In genomic region chr16:27723711-27724490, GRCh38 we compare ENCODE assay signal across 10 cellular contexts.
DNase-seq lines count a peak whose midpoint lies in the region; ATAC-seq, FAIRE-seq and TF ChIP-seq lines count a peak whose summit lies in the region.
"Had no signal": no experiment of that assay in that cellular context is flagged by ENCODE, and none has a peak within 500 bp of the region (broad histone marks: within the 10 kb centered on the region; RNA-seq: fewer than 3 reads in every experiment).

No MANE protein-coding gene starts in this region.

- H3K14ac ChIP-seq in H1 (ENCODE audit: insufficient read length): no peak overlapping the region

- H3K4ac ChIP-seq in H1 (replicated peaks; ENCODE audit: insufficient read length, low read depth, low read length): no peak overlapping the region

- no peaks in the 10 kb centered on the region for H3K4me1 ChIP-seq in HEK293 (ENCODE audit: control insufficient read depth, insufficient read depth, low read length)
- peaks cover 0 to 7% (median 3%) of the 10 kb centered on the region in 4 experiments; a peak in 5 of 7 replicates for H3K4me1 ChIP-seq in H1 (replicated peaks in 1 of 4; ENCODE audit: control insufficient read depth in 3 of 4, insufficient read depth in 4 of 4, low read length in 3 of 4)
- H3K4me1 ChIP-seq in rectal smooth muscle tissue (ENCODE audit: control insufficient read depth, insufficient read depth, low read length): peaks cover 6% of the 10 kb centered on the region

- H3K36me3 ChIP-seq in HEK293 (ENCODE audit: control insufficient read depth in 2 of 2, insufficient read depth in 1 of 2, low read length in 2 of 2) (peaks cover 0 to 19% of the 10 kb centered on the region in 2 experiments; a peak in 2 of 3 replicates), H1 (ENCODE audit: control insufficient read depth in 2 of 4, insufficient read depth in 4 of 4, low read length in 3 of 4) (no peaks in the 10 kb centered on the region; a peak in 3 of 8 replicates), rectal smooth muscle tissue (ENCODE audit: control insufficient read depth, insufficient read depth, low read length) (peaks cover 4% of the 10 kb centered on the region)

- H3K56ac ChIP-seq in H1 (replicated peaks; ENCODE audit: insufficient read length, low read depth, low read length): peak overlapping the region; percentile 54

- TF ChIP-seq CTCF in HEK293 (tag by site-specific recombination; IDR thresholded peaks at IDR 0.05): no peak
- TF ChIP-seq CTCF in H1 (IDR thresholded peaks at IDR 0.05; ENCODE audit: control extremely low read depth in 1 of 3, insufficient read depth in 1 of 3, low read depth in 1 of 3, low read length in 3 of 3): no peak

- ATAC-seq in GM18867 (IDR thresholded peaks at IDR 0.05; ENCODE audit: unreplicated experiment): no peak
- no peak for ATAC-seq in GM19463 (IDR thresholded peaks at IDR 0.05; ENCODE audit: unreplicated experiment)
- ATAC-seq: WTC11 had no signal

- no peak overlapping the region for H3K23ac ChIP-seq in H1 (ENCODE audit: insufficient read length)

- 91% methylated on average over 15 of the region's 15 CpGs; no CpG with 5 or more reads in 1 of the 2 experiments for WGBS in H1 (ENCODE audit: extremely low coverage in 1 of 2, insufficient coverage in 1 of 2, insufficient read length in 1 of 2, insufficient replicate concordance in 2 of 2, low coverage in 1 of 2, low lambda C conversion rate in 2 of 2, missing lambda C conversion rate in 1 of 2), 2 experiments

- H4K5ac ChIP-seq in H1 (ENCODE audit: insufficient read length, low read depth, low read length): no peak overlapping the region

- H3K79me2 ChIP-seq in H1 (ENCODE audit: control insufficient read depth in 1 of 2, insufficient read depth in 2 of 2, low read length in 2 of 2): no peaks in the 10 kb centered on the region

- no peaks in the 10 kb centered on the region for H3K9me3 ChIP-seq in HEK293 (ENCODE audit: control insufficient read depth, insufficient read depth, low read depth, low read length)
- H3K9me3 ChIP-seq in H1 (ENCODE audit: insufficient read depth in 2 of 2, low read depth in 1 of 2, low read length in 1 of 2): no peaks in the 10 kb centered on the region

- DNase-seq in NCI-H510A treated with DMSO at 0.1 percent for 48 hours (lab: John Stamatoyannopoulos, UW): peak; percentile 24
- DNase-seq in H1 (ENCODE audit: low read depth in 1 of 2, low spot score in 2 of 2): no peak
- no peak for DNase-seq in activated gamma-delta T cell (lab: John Stamatoyannopoulos, UW)
- no peak for DNase-seq in NCI-H146 treated with DMSO at 0.1 percent for 48 hours (lab: John Stamatoyannopoulos, UW; ENCODE audit: unreplicated experiment)
- DNase-seq: NCI-H2107 had no signal

- H4K91ac ChIP-seq in H1 (replicated peaks; ENCODE audit: insufficient read length, low read length): no peak overlapping the region

- no peak overlapping the region for H2AK5ac ChIP-seq in H1 (ENCODE audit: low read depth, low read length)

- no peaks in the 10 kb centered on the region; the same call in 1 of the 2 replicates for H3K23me2 ChIP-seq in H1 (ENCODE audit: low read depth, low read length)

- TF ChIP-seq RAD21 in H1 (IDR thresholded peaks at IDR 0.05 in 1 of 2, conservative IDR thresholded peaks at IDR 0.05 in 1 of 2; ENCODE audit: low read depth in 2 of 2, low read length in 2 of 2): no peak

- FAIRE-seq in H1 (lab: Jason Lieb, UNC): no peak

- no peak overlapping the region for H2BK20ac ChIP-seq in H1 (ENCODE audit: low read length)

- H3K27ac ChIP-seq in HEK293 (ENCODE audit: extremely low read depth, low read depth, low read length) (no peak overlapping the region), H1 (ENCODE audit: low read depth, low read length) (no peak overlapping the region), rectal smooth muscle tissue (ENCODE audit: low read depth, low read length) (peak overlapping the region; percentile 46)

- POLR2A ChIA-PET in HEK293 (lab: Yijun Ruan, JAX) (no interaction called here), H1 (lab: Charles Lee; ENCODE audit: partially characterized antibody) (no interaction called here)

- no peak overlapping the region for H3K4me2 ChIP-seq in H1 (ENCODE audit: insufficient read depth in 1 of 2, low read depth in 2 of 2, low read length in 2 of 2)

- CTCF ChIA-PET in HEK293 (lab: Yijun Ruan, JAX): no interaction called here
- CTCF ChIA-PET in H1 (lab: Charles Lee; ENCODE audit: partially characterized antibody): interaction anchor here (0.7 to 2.1 kb wide), 4 partner anchors 10 to 144 kb away, joined by 3 to 7 read pairs (median 4); no protein-coding TSS in a partner anchor

- TF ChIP-seq POLR2A in H1 (IDR thresholded peaks at IDR 0.05; ENCODE audit: control extremely low read depth in 1 of 2, low read depth in 2 of 2, low read length in 2 of 2): no peak

- H3K4me3 ChIP-seq in HEK293 (ENCODE audit: low read depth, low read length): no peak overlapping the region
- no peak overlapping the region for H3K4me3 ChIP-seq in H1 (ENCODE audit: extremely low read depth in 1 of 4, insufficient read depth in 2 of 4, low read depth in 3 of 4, low read length in 4 of 4)
- no peak overlapping the region for H3K4me3 ChIP-seq in rectal smooth muscle tissue (ENCODE audit: low read length)

- no peak overlapping the region for H4K8ac ChIP-seq in H1 (ENCODE audit: extremely low read depth, insufficient read depth, low read length)

- TF ChIP-seq EP300 in H1 (IDR thresholded peaks at IDR 0.05; ENCODE audit: borderline replicate concordance in 1 of 2, low read depth in 2 of 2, low read length in 2 of 2): no peak

- no peak overlapping the region for H2BK120ac ChIP-seq in H1 (replicated peaks; ENCODE audit: low read depth, low read length)

- H4K20me1 ChIP-seq in H1 (replicated peaks in 1 of 2; ENCODE audit: control insufficient read depth in 1 of 2, insufficient read depth in 2 of 2, low read length in 2 of 2): peaks cover 0 to 3% of the 10 kb centered on the region in 2 experiments

- no peak overlapping the region; the same call in 1 of the 2 replicates for H3K18ac ChIP-seq in H1 (ENCODE audit: extremely low read depth, low read length)

- no peaks in the 10 kb centered on the region for H3K27me3 ChIP-seq in H1 (replicated peaks in 1 of 4; ENCODE audit: control insufficient read depth in 3 of 4, extremely low read depth in 1 of 4, insufficient read depth in 3 of 4, low read length in 3 of 4)
- H3K27me3 ChIP-seq in rectal smooth muscle tissue (ENCODE audit: control insufficient read depth, insufficient read depth, low read length): no peaks in the 10 kb centered on the region

- no peak overlapping the region for H2AFZ ChIP-seq in H1 (ENCODE audit: low read length)

- no peaks in the 10 kb centered on the region; the same call in 1 of the 2 replicates for H3K79me1 ChIP-seq in H1 (ENCODE audit: low read depth, low read length)

- H2BK5ac ChIP-seq in H1 (ENCODE audit: low read depth, low read length): 0 out of 2 replicates have a peak overlapping the region, but pooled peaks have one; percentile 39

- no peak overlapping the region for H2BK15ac ChIP-seq in H1 (ENCODE audit: low read length)

- no peak overlapping the region for H3K9ac ChIP-seq in H1 (replicated peaks in 1 of 4; ENCODE audit: extremely low read depth in 1 of 4, low read depth in 3 of 4, low read length in 3 of 4)
- H3K9ac ChIP-seq in rectal smooth muscle tissue (ENCODE audit: low read length): no peak overlapping the region

- 0 out of 2 replicates have a peak overlapping the region, but pooled peaks have one; percentile 50 for H2BK12ac ChIP-seq in H1 (ENCODE audit: low read depth, low read length)

TF ChIP-seq in HEK293, 187 proteins besides CTCF, POLR2A, EP300 and RAD21 (continues in another document):
- TF ChIP-seq ZNF280D (tag by site-specific recombination; IDR thresholded peaks at IDR 0.05): no peak

TF ChIP-seq in H1, 55 proteins besides CTCF, POLR2A, EP300 and RAD21:
- TF ChIP-seq CEBPB (IDR thresholded peaks at IDR 0.05; ENCODE audit: low read depth, low read length): no peak
- no peak for TF ChIP-seq SP4 (IDR thresholded peaks at IDR 0.05; ENCODE audit: low read length)
- TF ChIP-seq POU5F1 (IDR thresholded peaks at IDR 0.05; ENCODE audit: low read depth, low read length): no peak
- TF ChIP-seq JUN (IDR thresholded peaks at IDR 0.05; ENCODE audit: low read depth, low read length): no peak
- TF ChIP-seq CHD2 (IDR thresholded peaks at IDR 0.05; ENCODE audit: low read length): no peak
- TF ChIP-seq POLR2AphosphoS5 (IDR thresholded peaks at IDR 0.05; ENCODE audit: low read depth, low read length): no peak
- no peak for TF ChIP-seq TBP (IDR thresholded peaks at IDR 0.05; ENCODE audit: low read depth, low read length)
- no peak for TF ChIP-seq RFX5 (IDR thresholded peaks at IDR 0.05; ENCODE audit: borderline replicate concordance, low read depth, low read length)
- no peak for TF ChIP-seq SIX5 (IDR thresholded peaks at IDR 0.05; ENCODE audit: low read depth, low read length)
- TF ChIP-seq ZNF274 (IDR thresholded peaks at IDR 0.05; ENCODE audit: borderline replicate concordance, extremely low read depth, low read length): no peak
- no peak for TF ChIP-seq MAFK (IDR thresholded peaks at IDR 0.05; ENCODE audit: low read depth, low read length)
- no peak for TF ChIP-seq HDAC2 (IDR thresholded peaks at IDR 0.05; ENCODE audit: borderline replicate concordance in 1 of 2, low read depth in 2 of 2, low read length in 2 of 2)
- TF ChIP-seq BACH1 (IDR thresholded peaks at IDR 0.05; ENCODE audit: low read length): no peak
- no peak for TF ChIP-seq GABPA (IDR thresholded peaks at IDR 0.05; ENCODE audit: borderline replicate concordance, insufficient read depth, low read length)
- TF ChIP-seq YY1 (IDR thresholded peaks at IDR 0.05; ENCODE audit: low read depth, low read length): no peak
